In genomic region chr12:121793501-121793835, GRCh38 we compare ENCODE assay signal across 8 cellular contexts. TPM values are rescaled to one million over a fixed set of nuclear protein-coding genes. Genes with fewer than 3 reads are reported as not detected.
DNase-seq lines count a peak whose midpoint lies in the region; ATAC-seq, FAIRE-seq and TF ChIP-seq lines count a peak whose summit lies in the region.
"Had no signal": no experiment of that assay in that cellular context is flagged by ENCODE, and none has a peak within 500 bp of the region (broad histone marks: within the 10 kb centered on the region; RNA-seq: fewer than 3 reads in every experiment).

Gene RHOF, minus strand, starts transcription at chr12:121793688. Its CDS starts 55 bp downstream, at chr12:121793633.

- peak within 1 kb of the TSS; percentile 75 to 77 for H3K4me3 ChIP-seq in Panc1 (ENCODE audit: low read depth in 2 of 2, low read length in 2 of 2)
- peak within 1 kb of the TSS; percentile 61 for H3K4me3 ChIP-seq in brain microvascular endothelial cell (ENCODE audit: low read depth, low read length)
- H3K4me3 ChIP-seq in kidney (ENCODE audit: low read length in 2 of 2) = peak within 1 kb of the TSS; percentile 49 to 67

- peaks cover 32 to 55% of the 10 kb centered on the region in 2 donors for H3K36me3 Mint-ChIP-seq in stimulated activated naive B cell treated with anti-CD40 and anti-IgM and Interleukin-4, amounts not matched to agents 10 μg/mL and 1 μg/mL and 100 μg/mL, for 72 hours

- H3K4me1 Mint-ChIP-seq in stimulated activated naive B cell treated with anti-CD40 and anti-IgM and Interleukin-4, amounts not matched to agents 10 μg/mL and 1 μg/mL and 100 μg/mL, for 72 hours = peaks cover 52 to 80% of the 10 kb centered on the region in 2 donors

- ATAC-seq in GM18519 (IDR thresholded peaks at IDR 0.05; ENCODE audit: low FRiP score, unreplicated experiment) (peak; percentile 0), HG02840 (IDR thresholded peaks at IDR 0.05; ENCODE audit: low FRiP score, unreplicated experiment) (peak; percentile 18), Panc1 (peak; percentile 26)
- peak; percentile 21 to 38 for ATAC-seq in stimulated activated naive B cell treated with anti-CD40 and anti-IgM and Interleukin-4, amounts not matched to agents 10 μg/mL and 1 μg/mL and 100 μg/mL, for 72 hours (replicated peaks)

- TF ChIP-seq CTCF in Panc1 (IDR thresholded peaks at IDR 0.05) = no peak
- no peak for TF ChIP-seq CTCF in brain microvascular endothelial cell (IDR thresholded peaks at IDR 0.05; ENCODE audit: low read depth, low read length, missing control alignments)
- TF ChIP-seq CTCF in kidney (IDR thresholded peaks at IDR 0.05; ENCODE audit: borderline replicate concordance, extremely low read depth, insufficient read depth) = peak; percentile 1

- peak within 1 kb of the TSS; percentile 99 for H3K27ac Mint-ChIP-seq in stimulated activated naive B cell treated with anti-CD40 and anti-IgM and Interleukin-4, amounts not matched to agents 10 μg/mL and 1 μg/mL and 100 μg/mL, for 72 hours

- H3K9me3 ChIP-seq in Panc1 (ENCODE audit: control insufficient read depth, insufficient read depth, low read depth, low read length) (no peaks in the 10 kb centered on the region), kidney (ENCODE audit: control insufficient read depth in 1 of 2, low read length in 2 of 2) (no peaks in the 10 kb centered on the region)

- H3K27me3 Mint-ChIP-seq in stimulated activated naive B cell treated with anti-CD40 and anti-IgM and Interleukin-4, amounts not matched to agents 10 μg/mL and 1 μg/mL and 100 μg/mL, for 72 hours = no peaks in the 10 kb centered on the region

- no TSS peak for BruUV-seq in Panc1 (replicated peaks; lab: Mats Ljungman, UMichigan)

- FAIRE-seq in kidney (lab: Jason Lieb, UNC) = no peak
- FAIRE-seq: islet of Langerhans had no signal

- H3K4me3 Mint-ChIP-seq in stimulated activated naive B cell treated with anti-CD40 and anti-IgM and Interleukin-4, amounts not matched to agents 10 μg/mL and 1 μg/mL and 100 μg/mL, for 72 hours = peak within 1 kb of the TSS; percentile 90 to 96

- in situ Hi-C loops in Panc1 (cut with HindIII; ENCODE audit: low pct_unique_long_range_greater_than_20kb, low sequenced_read_pairs) = no loop called here
- in situ Hi-C loops in brain microvascular endothelial cell (cut with HindIII; ENCODE audit: low pct_ligation_motif_present, low sequenced_read_pairs) = no loop called here

- CTCF ChIA-PET in Panc1 (lab: Charles Lee) = interaction anchor here (0.7 to 4.3 kb wide), 9 partner anchors 8 to 350 kb away, joined by 3 to 72 read pairs (median 9); partner anchors contain the start of genes CFAP251 and PSMD9

- POLR2A ChIA-PET in Panc1 (lab: Charles Lee) = interaction anchor here (0.6 to 1.2 kb wide), 2 partner anchors 9 to 18 kb away, joined by 3 to 8 read pairs; no protein-coding TSS in a partner anchor

- H3K36me3 ChIP-seq in Panc1 (ENCODE audit: control insufficient read depth, insufficient read depth, low read length) = peaks cover 4% of the 10 kb centered on the region; the same call in 1 of the 2 replicates
- H3K36me3 ChIP-seq in brain microvascular endothelial cell (replicated peaks) = peaks cover 3% of the 10 kb centered on the region
- peaks cover 2 to 10% of the 10 kb centered on the region in 2 donors for H3K36me3 ChIP-seq in kidney (ENCODE audit: control insufficient read depth in 1 of 2, insufficient read depth in 2 of 2, low read length in 2 of 2)

- H3K9ac ChIP-seq in kidney (ENCODE audit: low read length in 2 of 2) = peak within 1 kb of the TSS; percentile 27 to 78

- H3K27ac ChIP-seq in Panc1 (ENCODE audit: low read length) (peak within 1 kb of the TSS; percentile 91), brain microvascular endothelial cell (peak within 1 kb of the TSS; percentile 69), kidney (ENCODE audit: low read depth in 2 of 2, low read length in 2 of 2) (peak within 1 kb of the TSS; percentile 83 to 88)

- no peak for DNase-seq in Panc1 (ENCODE audit: low read depth, low spot score)
- no peak for DNase-seq in brain microvascular endothelial cell
- peak; percentile 85 for DNase-seq in kidney
- DNase-seq in stimulated activated naive B cell treated with anti-CD40 and anti-IgM and Interleukin-4, amounts not matched to agents 10 μg/mL and 1 μg/mL and 100 μg/mL, for 72 hours = no peak
- DNase-seq in NCI-H2171 (lab: John Stamatoyannopoulos, UW) = no peak

- H3K9me3 Mint-ChIP-seq in stimulated activated naive B cell treated with anti-CD40 and anti-IgM and Interleukin-4, amounts not matched to agents 10 μg/mL and 1 μg/mL and 100 μg/mL, for 72 hours = no peaks in the 10 kb centered on the region

- H3K27me3 ChIP-seq in Panc1 (ENCODE audit: control insufficient read depth, insufficient read depth, low read length) (no peaks in the 10 kb centered on the region), brain microvascular endothelial cell (replicated peaks) (no peaks in the 10 kb centered on the region)

- H3K4me1 ChIP-seq in Panc1 (ENCODE audit: control insufficient read depth, insufficient read depth, low read length) (peaks cover 63% of the 10 kb centered on the region), kidney (ENCODE audit: control insufficient read depth in 1 of 2, insufficient read depth in 1 of 2, low read depth in 1 of 2, low read length in 2 of 2) (peaks cover 30 to 49% of the 10 kb centered on the region in 2 donors)

- intact Hi-C loops in Panc1 (cut with micrococcal nuclease; ENCODE audit: unreplicated experiment) = loop anchor here (5.0 kb wide), 1 partner anchor 96 kb away; no protein-coding TSS in a partner anchor
- intact Hi-C loops in kidney (cut with DNase I) = no loop called here

RNA-seq across cellular contexts. Expression of gene RHOF, which starts in this region (rescaled TPM):
- total RNA-seq in Panc1 (2021; ENCODE audit: unreplicated experiment) = 71.8 TPM
- polyA plus RNA-seq in Panc1 (2012; ENCODE audit: insufficient read length) = 81.8 TPM
- 42.6 TPM for total RNA-seq in kidney
- 23.9 TPM for polyA plus RNA-seq in kidney (ENCODE audit: insufficient read depth, low read depth, low replicate concordance)
